ENCODE assay signal across 8 cellular contexts in the genomic region with DNA sequence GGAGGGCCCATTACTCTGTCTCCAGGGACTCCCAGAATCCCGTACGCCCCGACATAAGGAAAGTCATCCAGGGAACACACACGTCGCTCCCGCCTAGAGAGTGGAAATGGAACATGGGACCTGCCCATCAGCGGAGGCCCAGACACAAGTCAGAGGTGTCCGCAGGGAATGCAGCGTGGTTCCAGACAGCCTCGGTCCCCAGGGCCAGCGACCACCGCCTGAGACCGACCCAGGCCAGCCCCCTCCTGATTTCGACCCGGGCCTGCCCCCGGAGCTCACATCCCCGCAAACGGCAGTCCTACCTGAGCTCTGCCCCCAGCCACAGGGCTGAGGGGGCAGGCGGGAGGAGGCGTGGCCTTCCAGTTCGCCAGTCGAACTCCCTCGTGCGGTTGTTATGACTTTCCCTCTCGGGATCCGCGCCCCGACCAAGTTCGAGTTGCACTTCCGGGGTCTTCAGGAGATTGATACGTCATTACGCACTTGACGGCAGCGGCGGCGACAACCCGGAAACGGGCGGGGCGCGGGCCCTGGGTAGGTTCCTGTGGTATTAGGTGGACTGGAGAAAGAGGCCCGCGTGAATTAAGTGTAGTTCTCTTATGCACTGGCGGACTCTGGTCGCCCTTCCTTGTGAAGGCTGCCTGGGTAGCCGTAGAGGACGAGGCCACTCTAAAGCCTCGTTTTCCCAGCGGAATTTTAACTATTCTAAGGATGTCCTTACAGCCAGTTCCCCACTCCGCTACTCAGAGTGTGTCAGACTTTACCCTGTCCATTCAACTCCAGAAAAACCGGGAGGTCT.
A peak's percentile ranks its signal among the peaks of the same experiment; 100 is the strongest.
DNase-seq lines count a peak whose midpoint lies in the region; ATAC-seq and TF ChIP-seq lines count a peak whose summit lies in the region.

No MANE protein-coding gene starts in this region.

- peaks cover 14% of the 10 kb centered on the region for H3K36me3 Mint-ChIP-seq in Calu3 (ENCODE audit: insufficient read depth, unreplicated experiment)
- peaks cover 13% of the 10 kb centered on the region for H3K36me3 Mint-ChIP-seq in endodermal cell (ENCODE audit: low read depth)

- peak; percentile 100 for ATAC-seq in GM21390 (IDR thresholded peaks at IDR 0.05; ENCODE audit: unreplicated experiment)

- H3K27ac Mint-ChIP-seq in Calu3 (ENCODE audit: unreplicated experiment), result peak overlapping the region; percentile 86
- peak overlapping the region; percentile 93 for H3K27ac Mint-ChIP-seq in endodermal cell

- peak overlapping the region; percentile 83 for H3K4me3 ChIP-seq in endodermal cell (ENCODE audit: low read length)

- TF ChIP-seq CTCF in Calu3 (IDR thresholded peaks at IDR 0.05; ENCODE audit: unreplicated experiment) (no peak), endodermal cell (conservative IDR thresholded peaks at IDR 0.05) (peak; percentile 43)

- H3K9ac ChIP-seq in endodermal cell (ENCODE audit: extremely low read depth, low read length, poor library complexity, severe bottlenecking), result peak overlapping the region; percentile 39

- H3K4me1 ChIP-seq in endodermal cell (ENCODE audit: control insufficient read depth, insufficient read depth, low read length), result peaks cover 3% of the 10 kb centered on the region

- BruUV-seq in Calu3 (replicated peaks; lab: Mats Ljungman, UMichigan), result TSS peak; percentile 60

- 10 to 23% methylated on average over 12 to 51 of the region's 51 CpGs for WGBS in endodermal cell (ENCODE audit: insufficient coverage in 1 of 2, insufficient read length in 1 of 2), 2 experiments

- peaks cover 27% of the 10 kb centered on the region for H3K9me3 ChIP-seq in endodermal cell (ENCODE audit: control insufficient read depth, low read length)

- peak overlapping the region; percentile 45 for H3K27ac ChIP-seq in endodermal cell (ENCODE audit: low read depth, low read length)

- peaks cover 8% of the 10 kb centered on the region for H3K27me3 ChIP-seq in endodermal cell (ENCODE audit: control insufficient read depth, insufficient read depth, low read length, poor library complexity, severe bottlenecking)

- H3K4me3 Mint-ChIP-seq in Calu3 (ENCODE audit: low read depth, unreplicated experiment) (peak overlapping the region; percentile 90), endodermal cell (peak overlapping the region; percentile 87)

- H3K4me1 Mint-ChIP-seq in Calu3 (ENCODE audit: low read depth, unreplicated experiment) (peaks cover 22% of the 10 kb centered on the region), endodermal cell (no peaks in the 10 kb centered on the region)

- H3K36me3 ChIP-seq in endodermal cell (ENCODE audit: control insufficient read depth, insufficient read depth, low read length), result no peaks in the 10 kb centered on the region

- intact Hi-C loops in Calu3 (cut with micrococcal nuclease; ENCODE audit: unreplicated experiment), result loop anchor here (10.0 kb wide), 1 partner anchor 527 kb away; the partner anchor contains the start of genes NR2F1 and NR2F1-AS1

- DNase-seq in Calu3, result peak; percentile 97
- peak; percentile 37 to 95 (median 90) for DNase-seq in HUDEP-2 (lab: John Stamatoyannopoulos, UW; ENCODE audit: unreplicated experiment in 76 of 76)
- peak; percentile 93 for DNase-seq in NOMO-1 treated with dmso at 0.1 percent for 144 hours (lab: John Stamatoyannopoulos, UW; ENCODE audit: unreplicated experiment)
- peak; percentile 80 for DNase-seq in activated CD8-positive, alpha-beta memory T cell treated with anti-CD3 and anti-CD28 coated beads, Interleukin-2, amount 50 U/mL, for 1 hour (ENCODE audit: extremely low read depth)
- DNase-seq in endodermal cell, result peak; percentile 98
- DNase-seq in mesenteric fat pad (ENCODE audit: low spot score), result peak; percentile 98
- DNase-seq in stimulated activated CD8-positive, alpha-beta memory T cell treated with anti-CD3 and anti-CD28 coated beads, Interleukin-15, amount 100 ng/mL, for 1 hour (ENCODE audit: low read depth), result peak; percentile 87

- CTCF ChIA-PET in Calu3 (lab: Charles Lee), result no interaction called here

- peaks cover 4% of the 10 kb centered on the region for H3K9me3 Mint-ChIP-seq in Calu3 (ENCODE audit: low read depth, unreplicated experiment)
- peaks cover 28% of the 10 kb centered on the region for H3K9me3 Mint-ChIP-seq in endodermal cell

- H3K27me3 Mint-ChIP-seq in Calu3 (ENCODE audit: unreplicated experiment) (no peaks in the 10 kb centered on the region), endodermal cell (ENCODE audit: insufficient read depth) (peaks cover 24% of the 10 kb centered on the region)

Comparison
In these comparisons a context has a peak if more than half of its experiments do, and no peak if none do; other contexts are left out.
1. Peak in every context shown above with its lines: DNase-seq, ATAC-seq, H3K4me3 ChIP-seq and H3K27ac ChIP-seq.